ENCODE assay signal across 30 cellular contexts in the genomic region with DNA sequence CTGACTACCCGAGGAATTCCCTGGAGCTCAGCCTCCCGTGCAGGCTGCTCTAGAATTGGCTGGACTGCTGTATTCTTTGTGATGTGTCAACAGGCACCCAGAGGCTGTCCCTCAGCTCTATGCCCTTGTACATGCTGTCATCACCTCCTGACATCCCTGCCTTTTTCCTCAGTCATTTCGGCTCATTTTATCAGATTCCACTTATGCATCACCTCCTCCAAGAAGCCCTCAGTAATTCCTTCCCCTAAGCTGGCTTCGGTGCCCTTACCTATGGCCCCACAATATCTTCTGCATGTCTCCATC.
"Had no signal": no experiment of that assay in that cellular context is flagged by ENCODE, and none has a peak within 500 bp of the region (broad histone marks: within the 10 kb centered on the region; RNA-seq: fewer than 3 reads in every experiment).

No MANE protein-coding gene starts in this region.

- H3K27me3 ChIP-seq: brain microvascular endothelial cell, dorsolateral prefrontal cortex, foreskin keratinocyte, gastrocnemius medialis had no signal

- H3K36me3 ChIP-seq: brain microvascular endothelial cell, gastrocnemius medialis, heart right ventricle, WERI-Rb-1 had no signal

- H3K4me3 ChIP-seq: coronary artery, dorsolateral prefrontal cortex, gastrocnemius medialis, heart right ventricle had no signal

- H3K27ac ChIP-seq: brain microvascular endothelial cell, coronary artery, foreskin keratinocyte, heart right ventricle, WERI-Rb-1 had no signal

- DNase-seq: activated B cell treated with CpG ODN at 0.5 μM for 24 hours; activated CD4-positive, alpha-beta T cell treated with anti-CD3 and anti-CD28 coated beads for 48 hours; activated CD4-positive, alpha-beta T cell treated with anti-CD3 and anti-CD28 coated beads, Interleukin-2, amount 50 U/mL, for 1 hour; activated CD4-positive, alpha-beta T cell treated with anti-CD3 and anti-CD28 coated beads, Interleukin-2, amount 50 U/mL, for 48 hours; activated CD8-positive, alpha-beta memory T cell treated with anti-CD3 and anti-CD28 coated beads for 24 hours; activated CD8-positive, alpha-beta memory T cell treated with anti-CD3 and anti-CD28 coated beads, Interleukin-2, amount 50 U/mL, for 4 hours; activated CD8-positive, alpha-beta T cell treated with anti-CD3 and anti-CD28 coated beads for 36 hours; activated gamma-delta T cell treated with Interleukin-2 at 50 U/mL for 16 hours; activated naive CD4-positive, alpha-beta T cell treated with anti-CD3 and anti-CD28 coated beads, Interleukin-2, amount 50 U/mL, for 16 hours; activated naive CD4-positive, alpha-beta T cell treated with Interleukin-2 at 50 U/mL for 16 hours; activated T-cell treated with anti-CD3 and anti-CD28 coated beads for 4 hours; activated T-cell treated with anti-CD3 and anti-CD28 coated beads, Interleukin-2, amount 50 U/mL, for 24 hours; activated T-cell treated with anti-CD3 and anti-CD28 coated beads, Interleukin-2, amount 50 U/mL, for 72 hours; amniotic stem cell; anterior cingulate cortex; brain microvascular endothelial cell; effector memory CD4-positive, alpha-beta T cell; foreskin keratinocyte; gastrocnemius medialis; heart right ventricle; T-helper 1 cell; T-helper 17 cell; T1000; WERI-Rb-1 had no signal

- ATAC-seq: activated CD4-positive, CD25-positive, alpha-beta regulatory T cell treated with anti-CD3 and anti-CD28 coated beads, Interleukin-2, amount 50 U/mL, for 24 hours; activated CD8-positive, alpha-beta T cell treated with anti-CD3 and anti-CD28 coated beads for 36 hours; activated T-cell treated with anti-CD3 and anti-CD28 coated beads, Interleukin-2, amount 50 U/mL, for 72 hours; esophagus mucosa; foreskin keratinocyte; gastrocnemius medialis; heart right ventricle; T-helper 17 cell had no signal

- H3K4me1 ChIP-seq: gastrocnemius medialis had no signal

- H3K9me3 ChIP-seq: gastrocnemius medialis, heart right ventricle had no signal

- FAIRE-seq: astrocyte, bronchial epithelial cell had no signal
